Comparison of ENCODE assay signal across 8 cellular contexts in genomic region chr1:22710688-22711024, GRCh38. TPM values are rescaled to one million over a fixed set of nuclear protein-coding genes. Genes with fewer than 3 reads are reported as not detected.
DNase-seq lines count a peak whose midpoint lies in the region; ATAC-seq and TF ChIP-seq lines count a peak whose summit lies in the region.

TSS of gene EPHB2 (plus strand) at chr1:22710839. CDS start at chr1:22710983, 144 bp downstream.

- peak; percentile 63 for ATAC-seq in activated B cell treated with CpG ODN at 0.5 μM for 24 hours (ENCODE audit: low read depth)
- peak; percentile 70 to 89 for ATAC-seq in naive thymus-derived CD8-positive, alpha-beta T cell
- ATAC-seq in GM21717 (IDR thresholded peaks at IDR 0.05; ENCODE audit: unreplicated experiment), result no peak
- ATAC-seq in GM19023 (IDR thresholded peaks at IDR 0.05; ENCODE audit: unreplicated experiment), result no peak

- POLR2A ChIA-PET in activated B cell treated with CpG ODN at 0.5 μM for 24 hours (lab: Charles Lee), result no interaction called here
- POLR2A ChIA-PET in naive thymus-derived CD8-positive, alpha-beta T cell (lab: Charles Lee), result no interaction called here

- TF ChIP-seq EP300 in esophagus muscularis mucosa (IDR thresholded peaks at IDR 0.05), result no peak

- H3K27me3 Mint-ChIP-seq in activated B cell treated with CpG ODN at 0.5 μM for 24 hours, result peaks cover 59% of the 10 kb centered on the region
- peaks cover 30 to 71% (median 57%) of the 10 kb centered on the region in 5 donors for H3K27me3 Mint-ChIP-seq in naive thymus-derived CD8-positive, alpha-beta T cell

- H3K9me3 Mint-ChIP-seq in activated B cell treated with CpG ODN at 0.5 μM for 24 hours, result no peaks in the 10 kb centered on the region
- no peaks in the 10 kb centered on the region for H3K9me3 Mint-ChIP-seq in naive thymus-derived CD8-positive, alpha-beta T cell

- WGBS in esophagus muscularis mucosa, result 4% methylated on average over 5 of the region's 55 CpGs

- H3K36me3 ChIP-seq in HUES6 (ENCODE audit: control insufficient read depth, insufficient read depth, low read length) (no peaks in the 10 kb centered on the region), esophagus muscularis mucosa (no peaks in the 10 kb centered on the region), vagina (no peaks in the 10 kb centered on the region)

- no peak within 1 kb of the TSS for H3K27ac Mint-ChIP-seq in activated B cell treated with CpG ODN at 0.5 μM for 24 hours
- no peak within 1 kb of the TSS for H3K27ac Mint-ChIP-seq in naive thymus-derived CD8-positive, alpha-beta T cell

- TF ChIP-seq POLR2A in esophagus muscularis mucosa (IDR thresholded peaks at IDR 0.05; ENCODE audit: low read depth), result no peak
- no peak for TF ChIP-seq POLR2A in vagina (IDR thresholded peaks at IDR 0.05)

- CTCF ChIA-PET in activated B cell treated with CpG ODN at 0.5 μM for 24 hours (lab: Charles Lee), result no interaction called here

- no peak for TF ChIP-seq CTCF in activated B cell treated with CpG ODN at 0.5 μM for 24 hours (IDR thresholded peaks at IDR 0.05)
- TF ChIP-seq CTCF in esophagus muscularis mucosa (IDR thresholded peaks at IDR 0.05), result no peak
- no peak for TF ChIP-seq CTCF in vagina (IDR thresholded peaks at IDR 0.05)

- peak within 1 kb of the TSS; percentile 56 for H3K4me3 Mint-ChIP-seq in activated B cell treated with CpG ODN at 0.5 μM for 24 hours
- H3K4me3 Mint-ChIP-seq in naive thymus-derived CD8-positive, alpha-beta T cell, result peak within 1 kb of the TSS; percentile 63 to 84 (median 74)

- H3K4me3 ChIP-seq in HUES6 (ENCODE audit: low read depth, low read length) (peak within 1 kb of the TSS; percentile 59), esophagus muscularis mucosa (peak within 1 kb of the TSS; percentile 50 to 64 (median 52)), vagina (peak within 1 kb of the TSS; percentile 35 to 57)

- H3K9me3 ChIP-seq in HUES6 (ENCODE audit: control insufficient read depth, insufficient read depth, low read depth, low read length), result no peaks in the 10 kb centered on the region
- H3K9me3 ChIP-seq in esophagus muscularis mucosa, result no peaks in the 10 kb centered on the region
- H3K9me3 ChIP-seq in vagina, result no peaks in the 10 kb centered on the region

- DNase-seq in Caki2 (ENCODE audit: low read depth) (no peak), activated B cell treated with CpG ODN at 0.5 μM for 24 hours (no peak), esophagus muscularis mucosa (ENCODE audit: extremely low spot score) (no peak), vagina (ENCODE audit: extremely low spot score in 2 of 2) (no peak)
- peak in 4 of 10 donors; percentile 11 to 33 (median 28) for DNase-seq in naive thymus-derived CD8-positive, alpha-beta T cell

- peaks cover 43% of the 10 kb centered on the region for H3K27me3 ChIP-seq in HUES6 (ENCODE audit: control insufficient read depth, insufficient read depth, low read length)
- H3K27me3 ChIP-seq in esophagus muscularis mucosa, result peaks cover 4 to 60% (median 11%) of the 10 kb centered on the region in 4 donors
- no peaks in the 10 kb centered on the region for H3K27me3 ChIP-seq in vagina

- peaks cover 9% of the 10 kb centered on the region; the same call in 1 of the 2 replicates for H3K4me1 ChIP-seq in HUES6 (ENCODE audit: control insufficient read depth, insufficient read depth, low read length)
- H3K4me1 ChIP-seq in esophagus muscularis mucosa, result peaks cover 13 to 25% (median 21%) of the 10 kb centered on the region in 4 donors
- H3K4me1 ChIP-seq in vagina, result peaks cover 19% of the 10 kb centered on the region

- in situ Hi-C loops in Caki2 (cut with HindIII; ENCODE audit: low pct_unique_long_range_greater_than_20kb, low sequenced_read_pairs), result loop anchor here (25.0 kb wide), 1 partner anchor 177 kb away; no protein-coding TSS in a partner anchor

- H3K9ac ChIP-seq in HUES6 (ENCODE audit: low read length), result no peak within 1 kb of the TSS

- no peaks in the 10 kb centered on the region for H3K36me3 Mint-ChIP-seq in activated B cell treated with CpG ODN at 0.5 μM for 24 hours (ENCODE audit: low read depth)
- H3K36me3 Mint-ChIP-seq in naive thymus-derived CD8-positive, alpha-beta T cell, result peaks cover 0 to 2% (median 0%) of the 10 kb centered on the region in 3 donors

- intact Hi-C loops in activated B cell treated with CpG ODN at 0.5 μM for 24 hours (cut with micrococcal nuclease), result no loop called here
- intact Hi-C loops in esophagus muscularis mucosa (cut with DNase I), result no loop called here
- intact Hi-C loops in vagina (cut with DNase I), result no loop called here

- H3K27ac ChIP-seq in HUES6 (ENCODE audit: low read depth, low read length), result no peak within 1 kb of the TSS
- no peak within 1 kb of the TSS for H3K27ac ChIP-seq in esophagus muscularis mucosa (replicated peaks in 1 of 4)
- H3K27ac ChIP-seq in vagina, result no peak within 1 kb of the TSS

- H3K4me1 Mint-ChIP-seq in activated B cell treated with CpG ODN at 0.5 μM for 24 hours, result peaks cover 15% of the 10 kb centered on the region
- H3K4me1 Mint-ChIP-seq in naive thymus-derived CD8-positive, alpha-beta T cell, result peaks cover 0 to 20% (median 4%) of the 10 kb centered on the region in 4 donors

RNA-seq across cellular contexts. Expression of gene EPHB2, which starts in this region (rescaled TPM):
- 9.1 and 14.5 TPM in 2 replicates for total RNA-seq in Caki2 (2014; rRNA removed; shearing (Covaris generic); ENCODE audit: low replicate concordance)
- total RNA-seq in activated B cell treated with CpG ODN at 0.5 μM for 24 hours, result 0.13 and 0.37 TPM in 2 replicates
- 1 to 10 TPM; 1.5 to 3.3 (median 1.9) TPM for total RNA-seq in esophagus muscularis mucosa
- under 1 TPM; 0.21 to 0.25 TPM for total RNA-seq in naive thymus-derived CD8-positive, alpha-beta T cell
- not detected for polyA plus RNA-seq in naive thymus-derived CD8-positive, alpha-beta T cell
- 3.9 TPM for total RNA-seq in vagina

Comparison
In these comparisons a context has a peak if more than half of its experiments do, and no peak if none do; other contexts are left out.
1. Peak in ATAC-seq in activated B cell treated with CpG ODN at 0.5 μM for 24 hours; RNA of the gene not detected or under 1 TPM.
2. Peak in ATAC-seq in naive thymus-derived CD8-positive, alpha-beta T cell; RNA of the gene not detected or under 1 TPM.